Comparison of ENCODE assay signal across 8 cellular contexts in the genomic region with DNA sequence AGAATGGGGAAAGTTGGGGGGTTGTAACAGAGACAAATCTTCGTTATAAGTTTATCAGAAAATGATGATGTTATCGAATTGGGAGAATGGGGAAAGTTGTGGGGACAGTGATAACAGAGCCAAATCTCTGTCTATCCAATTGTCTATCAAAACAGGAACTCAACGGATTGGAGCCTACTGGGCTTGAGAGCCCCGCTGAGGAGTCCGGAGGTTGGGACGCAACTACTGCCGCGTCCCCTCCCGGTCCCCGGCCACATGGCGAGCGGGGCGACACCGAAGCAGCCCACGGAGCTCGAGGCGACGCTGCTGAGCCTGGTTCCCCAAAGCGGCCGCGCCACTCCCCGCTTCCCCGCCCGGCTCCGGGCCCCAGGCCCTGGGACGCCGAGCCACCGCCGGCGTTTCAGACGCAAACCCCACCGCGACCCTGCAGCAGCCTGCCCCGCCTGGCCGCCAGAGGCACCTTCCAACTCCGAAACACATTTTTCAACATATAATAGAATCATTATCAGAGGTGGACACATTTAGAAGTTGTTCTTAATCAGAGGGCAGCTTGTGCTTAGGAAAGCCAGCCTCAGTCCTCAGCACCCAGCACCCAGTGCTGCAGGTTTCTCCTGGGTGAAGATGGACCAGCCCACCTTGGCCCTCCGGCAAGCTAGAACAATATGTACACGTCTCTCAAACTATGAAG. TPM values are rescaled to one million over a fixed set of nuclear protein-coding genes. Genes with fewer than 3 reads are reported as not detected.
DNase-seq lines count a peak whose midpoint lies in the region; ATAC-seq, FAIRE-seq and TF ChIP-seq lines count a peak whose summit lies in the region.

No MANE protein-coding gene starts in this region.

- peaks cover 5% of the 10 kb centered on the region for H3K9me3 Mint-ChIP-seq in nephron progenitor cell

- peak overlapping the region; percentile 2 for H3K27ac Mint-ChIP-seq in nephron progenitor cell

- TF ChIP-seq CTCF in GM13976 (IDR thresholded peaks at IDR 0.05; ENCODE audit: borderline replicate concordance, control extremely low read depth, extremely low read depth, insufficient read depth, missing control alignments) = no peak
- TF ChIP-seq CTCF in RWPE2 (IDR thresholded peaks at IDR 0.05; ENCODE audit: poor library complexity, severe bottlenecking) = no peak
- TF ChIP-seq CTCF in endothelial cell of umbilical vein (IDR thresholded peaks at IDR 0.05; ENCODE audit: extremely low read depth in 1 of 2, insufficient read depth in 1 of 2, low read depth in 1 of 2, low read length in 2 of 2) = peak; percentile 30 to 42
- peak; percentile 24 for TF ChIP-seq CTCF in nephron progenitor cell (IDR thresholded peaks at IDR 0.05)

- peak overlapping the region; percentile 68 for H3K4me2 ChIP-seq in endothelial cell of umbilical vein (ENCODE audit: insufficient read depth, low read length)

- no peaks in the 10 kb centered on the region for H4K20me1 ChIP-seq in endothelial cell of umbilical vein (replicated peaks; ENCODE audit: control insufficient read depth, extremely low read depth, insufficient read depth, low read length)

- CTCF ChIA-PET in endothelial cell of umbilical vein (lab: Charles Lee) = interaction anchor here (0.7 to 10.5 kb wide), 9 partner anchors 12 to 136 kb away, joined by 3 to 134 read pairs (median 7); partner anchors contain the start of gene RALA

- H2AFZ ChIP-seq in endothelial cell of umbilical vein (ENCODE audit: low read depth, low read length) = no peak overlapping the region

- H3K36me3 Mint-ChIP-seq in nephron progenitor cell (ENCODE audit: low read depth) = peaks cover 4% of the 10 kb centered on the region

- H3K9ac ChIP-seq in endothelial cell of umbilical vein (replicated peaks; ENCODE audit: extremely low read depth, insufficient read depth, low read length) = peak overlapping the region; percentile 92

- H3K4me3 Mint-ChIP-seq in nephron progenitor cell = peak overlapping the region; percentile 70

- dilution Hi-C loops in endothelial cell of umbilical vein (cut with MboI; ENCODE audit: extremely low pct_ligation_motif_present, low sequenced_read_pairs) = no loop called here

- POLR2A ChIA-PET in endothelial cell of umbilical vein (lab: Charles Lee) = interaction anchor here (1.4 to 2.6 kb wide), 6 partner anchors 14 to 29 kb away, joined by 3 to 15 read pairs (median 8); partner anchors contain the start of gene RALA

- no peak for FAIRE-seq in endothelial cell of umbilical vein (lab: Jason Lieb, UNC)

- H3K27me3 ChIP-seq in RWPE2 (ENCODE audit: insufficient read depth, poor library complexity, severe bottlenecking) (no peaks in the 10 kb centered on the region), endothelial cell of umbilical vein (ENCODE audit: control insufficient read depth in 2 of 2, insufficient read depth in 2 of 2, low read length in 2 of 2) (no peaks in the 10 kb centered on the region)

- DNase-seq in GM13976 (ENCODE audit: low spot score) (peak; percentile 66), RWPE2 (ENCODE audit: low spot score) (no peak), endothelial cell of umbilical vein (ENCODE audit: low read depth, low spot score) (peak; percentile 59), nephron progenitor cell (peak; percentile 60), NCI-H2196 treated with DMSO at 0.1 percent for 48 hours (lab: John Stamatoyannopoulos, UW; ENCODE audit: unreplicated experiment) (no peak), foreskin melanocyte (no peak)

- H3K79me2 ChIP-seq in endothelial cell of umbilical vein (ENCODE audit: control insufficient read depth, insufficient read depth, low read length) = no peaks in the 10 kb centered on the region

- H3K4me3 ChIP-seq in RWPE2 (ENCODE audit: severe bottlenecking) = peak overlapping the region; percentile 6
- H3K4me3 ChIP-seq in endothelial cell of umbilical vein (replicated peaks in 1 of 3; ENCODE audit: insufficient read depth in 1 of 3, low read depth in 1 of 3, low read length in 3 of 3) = peak overlapping the region in 2 of 3 experiments; percentile 13 to 25

- H3K27ac ChIP-seq in RWPE2 (ENCODE audit: poor library complexity, severe bottlenecking) (peak overlapping the region; percentile 67), endothelial cell of umbilical vein (ENCODE audit: insufficient read depth, low read depth, low read length) (peak overlapping the region; percentile 99)

- peaks cover 49% of the 10 kb centered on the region for H3K27me3 Mint-ChIP-seq in nephron progenitor cell (ENCODE audit: low read depth, poor library complexity)

- peaks cover 3% of the 10 kb centered on the region for H3K9me3 ChIP-seq in RWPE2 (ENCODE audit: severe bottlenecking)
- no peaks in the 10 kb centered on the region for H3K9me3 ChIP-seq in endothelial cell of umbilical vein (replicated peaks; ENCODE audit: control insufficient read depth, insufficient read depth, low read length)

- no peaks in the 10 kb centered on the region for H3K36me3 ChIP-seq in RWPE2 (ENCODE audit: low read depth)
- no peaks in the 10 kb centered on the region for H3K36me3 ChIP-seq in endothelial cell of umbilical vein (ENCODE audit: control insufficient read depth in 2 of 2, extremely low read depth in 1 of 2, insufficient read depth in 2 of 2, low read length in 2 of 2)

- peak; percentile 65 for TF ChIP-seq POLR2A in endothelial cell of umbilical vein (IDR thresholded peaks at IDR 0.05; ENCODE audit: low read depth, low read length)

- intact Hi-C loops in endothelial cell of umbilical vein (cut with micrococcal nuclease) = loop anchor here (1.0 to 5.0 kb wide), 7 partner anchors 14 to 338 kb away; partner anchors contain the start of gene RALA

- ATAC-seq in RWPE2 (ENCODE audit: low read depth) (peak; percentile 26; the same call in 2 of the 3 replicates), GM18511 (IDR thresholded peaks at IDR 0.05; ENCODE audit: unreplicated experiment) (no peak), HG03108 (IDR thresholded peaks at IDR 0.05; ENCODE audit: unreplicated experiment) (no peak)

- in situ Hi-C loops in GM13976 (cut with MboI; ENCODE audit: low sequenced_read_pairs, unreplicated experiment) = no loop called here

- BruUV-seq in endothelial cell of umbilical vein (replicated peaks; lab: Mats Ljungman, UMichigan) = TSS peak; percentile 46

- peaks cover 16% of the 10 kb centered on the region for H3K4me1 Mint-ChIP-seq in nephron progenitor cell

- H3K4me1 ChIP-seq in RWPE2 (ENCODE audit: insufficient read depth, poor library complexity, severe bottlenecking) (peaks cover 28% of the 10 kb centered on the region), endothelial cell of umbilical vein (ENCODE audit: control insufficient read depth, extremely low read depth, insufficient read depth, low read length) (peaks cover 75% of the 10 kb centered on the region)

- no peaks in the 10 kb centered on the region for H3K9me1 ChIP-seq in endothelial cell of umbilical vein (replicated peaks; ENCODE audit: control insufficient read depth, extremely low read depth, insufficient read depth, low read length)

TF ChIP-seq in endothelial cell of umbilical vein, 7 proteins besides CTCF, POLR2A, EP300 and RAD21:
- TF ChIP-seq GATA2 (IDR thresholded peaks at IDR 0.05; ENCODE audit: insufficient read depth, insufficient read length, low read depth, low read length) (peak; percentile 80), POLR2AphosphoS5 (IDR thresholded peaks at IDR 0.05; ENCODE audit: insufficient read depth, low read depth, low read length) (peak; percentile 49), JUN (IDR thresholded peaks at IDR 0.05; ENCODE audit: borderline replicate concordance, insufficient read depth, insufficient read length, low read depth) (no peak)

RNA-seq across cellular contexts. Expression of gene RALA, which starts 13.8 kb away (rescaled TPM):
- 181 and 191 TPM in 2 replicates for total RNA-seq in endothelial cell of umbilical vein
- 81.8 and 91.1 TPM in 2 replicates for polyA plus RNA-seq in endothelial cell of umbilical vein
- 88.8 and 97.8 TPM in 2 replicates for polyA plus RNA-seq in endothelial cell of umbilical vein (2011; cell fraction: cytosol; rRNA removed)
- polyA plus RNA-seq in endothelial cell of umbilical vein (2011; cell fraction: nucleus; rRNA removed) = 67.4 and 76.6 TPM in 2 replicates
- polyA plus RNA-seq in endothelial cell of umbilical vein (2012) = 171 and 184 TPM in 2 replicates
- polyA minus RNA-seq in endothelial cell of umbilical vein = 195 and 198 TPM in 2 replicates
- polyA minus RNA-seq in endothelial cell of umbilical vein (2011; cell fraction: cytosol; rRNA and poly(A)+ RNA removed) = 25.4 TPM
- polyA minus RNA-seq in endothelial cell of umbilical vein (2011; cell fraction: nucleus; rRNA and poly(A)+ RNA removed) = 138 and 223 TPM in 2 replicates

RNA-seq across cellular contexts. Expression of gene YAE1, which starts 43.4 kb away (rescaled TPM):
- 20.6 and 20.7 TPM in 2 replicates for total RNA-seq in endothelial cell of umbilical vein
- polyA plus RNA-seq in endothelial cell of umbilical vein = 10.6 and 13.3 TPM in 2 replicates
- 21.6 and 21.8 TPM in 2 replicates for polyA plus RNA-seq in endothelial cell of umbilical vein (2011; cell fraction: cytosol; rRNA removed)
- polyA plus RNA-seq in endothelial cell of umbilical vein (2011; cell fraction: nucleus; rRNA removed) = 13.8 and 18.9 TPM in 2 replicates
- 31.5 and 34.3 TPM in 2 replicates for polyA plus RNA-seq in endothelial cell of umbilical vein (2012)
- 17.1 and 29.9 TPM in 2 replicates for polyA minus RNA-seq in endothelial cell of umbilical vein
- polyA minus RNA-seq in endothelial cell of umbilical vein (2011; cell fraction: cytosol; rRNA and poly(A)+ RNA removed) = 9.3 TPM
- 13.2 and 20.7 TPM in 2 replicates for polyA minus RNA-seq in endothelial cell of umbilical vein (2011; cell fraction: nucleus; rRNA and poly(A)+ RNA removed)

Comparison
In these comparisons a context has a peak if more than half of its experiments do, and no peak if none do; other contexts are left out.
1. DNase-seq: peak in GM13976 (single experiment), endothelial cell of umbilical vein (single experiment) and nephron progenitor cell (single experiment); none in RWPE2 (single experiment), NCI-H2196 treated with DMSO at 0.1 percent for 48 hours (single experiment) and foreskin melanocyte (single experiment).
2. CTCF ChIP-seq: peak in endothelial cell of umbilical vein (2 of 2) and nephron progenitor cell (single experiment); none in GM13976 (single experiment) and RWPE2 (single experiment).